ENCODE assay signal across 8 cellular contexts in the genomic region with DNA sequence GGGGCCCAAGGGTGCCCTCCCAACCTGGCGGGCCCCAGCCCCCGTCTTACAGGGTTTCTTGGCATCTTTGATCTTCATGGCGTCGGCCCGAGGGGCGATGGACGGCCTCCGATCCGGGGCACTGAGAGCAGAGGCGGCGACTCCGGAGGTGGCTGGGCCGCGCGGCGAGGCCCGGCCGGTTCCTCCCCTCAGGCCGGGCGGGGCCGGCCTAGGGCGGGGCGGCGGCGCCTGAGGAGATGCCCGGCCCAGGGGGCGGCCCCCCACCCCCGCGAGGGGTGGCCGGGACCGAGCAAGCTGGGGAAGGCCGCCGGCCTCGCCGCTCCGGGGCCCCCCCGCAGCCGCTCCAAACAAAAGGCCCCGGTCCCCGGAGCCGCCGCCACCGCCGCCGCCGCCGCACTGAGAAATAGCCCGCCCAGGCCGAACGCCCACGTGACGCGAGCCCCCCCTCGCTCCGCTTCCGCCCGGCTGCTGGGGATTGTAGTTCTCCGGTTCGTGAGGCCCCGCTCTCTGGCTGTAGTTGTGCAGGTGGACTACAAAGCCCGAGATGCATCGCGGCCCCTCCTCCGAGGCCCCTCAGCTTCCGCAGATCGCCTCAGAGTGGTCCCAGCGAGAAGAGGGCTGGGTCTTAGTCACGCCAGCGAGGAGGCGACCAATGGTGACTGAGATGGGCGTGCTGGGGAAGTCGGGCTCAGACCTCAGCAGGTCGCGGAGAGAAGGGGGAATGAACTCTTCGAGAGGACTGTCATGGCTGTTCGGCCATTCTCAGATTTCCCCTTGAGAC. TPM values are rescaled to one million over a fixed set of nuclear protein-coding genes. Genes with fewer than 3 reads are reported as not detected.
DNase-seq lines count a peak whose midpoint lies in the region; ATAC-seq, FAIRE-seq and TF ChIP-seq lines count a peak whose summit lies in the region.

Gene PANK3, minus strand, starts transcription at position 163 of the 781 bp plus-strand sequence. Its CDS starts 85 bp downstream, at position 78.

- H4K5ac ChIP-seq in H1 (ENCODE audit: insufficient read length, low read depth, low read length) = peak within 1 kb of the TSS; percentile 61

- H3K4me3 ChIP-seq in NT2/D1 (ENCODE audit: insufficient read length, low read depth) (peak within 1 kb of the TSS; percentile 84), H1 (ENCODE audit: extremely low read depth in 1 of 4, insufficient read depth in 2 of 4, low read depth in 3 of 4, low read length in 4 of 4) (peak within 1 kb of the TSS; percentile 79 to 97 (median 88))

- peak within 1 kb of the TSS; percentile 82 for H2BK5ac ChIP-seq in H1 (ENCODE audit: low read depth, low read length)

- DNase-seq in COR-L47 (lab: John Stamatoyannopoulos, UW) = peak; percentile 98
- DNase-seq in HUDEP-2 (lab: John Stamatoyannopoulos, UW; ENCODE audit: unreplicated experiment in 76 of 76) = peak; percentile 48 to 98 (median 95)
- peak; percentile 95 for DNase-seq in NT2/D1 (ENCODE audit: low read depth, low spot score)
- peak; percentile 99 for DNase-seq in activated CD8-positive, alpha-beta memory T cell treated with anti-CD3 and anti-CD28 coated beads, Interleukin-2, amount 10 ng/mL, durations not matched to agents 7 days and 5 days
- peak; percentile 95 to 99 for DNase-seq in H1 (ENCODE audit: low read depth in 1 of 2, low spot score in 2 of 2)
- DNase-seq in memory B cell (ENCODE audit: low spot score in 2 of 2) = peak; percentile 92 to 97
- DNase-seq in stimulated activated CD8-positive, alpha-beta memory T cell treated with anti-CD3 and anti-CD28 coated beads, Interleukin-12 subunit alpha, Interleukin-12 subunit beta, amount 100 ng/mL, for 24 hours (ENCODE audit: extremely low read depth) = peak; percentile 93

- H3K79me1 ChIP-seq in H1 (ENCODE audit: low read depth, low read length) = no peaks in the 10 kb centered on the region; the same call in 1 of the 2 replicates

- peak within 1 kb of the TSS; percentile 0 for H2BK120ac ChIP-seq in H1 (replicated peaks; ENCODE audit: low read depth, low read length)

- peak within 1 kb of the TSS; percentile 89 for H3K4me3 Mint-ChIP-seq in activated CD8-positive, alpha-beta memory T cell treated with anti-CD3 and anti-CD28 coated beads, Interleukin-2, amount 10 ng/mL, durations not matched to agents 7 days and 5 days
- H3K4me3 Mint-ChIP-seq in memory B cell = peak within 1 kb of the TSS; percentile 87

- H3K18ac ChIP-seq in H1 (ENCODE audit: extremely low read depth, low read length) = peak within 1 kb of the TSS; percentile 83

- peak within 1 kb of the TSS; percentile 97; the same call in 1 of the 2 replicates for H4K8ac ChIP-seq in H1 (ENCODE audit: extremely low read depth, insufficient read depth, low read length)

- H3K23ac ChIP-seq in H1 (ENCODE audit: insufficient read length) = no peak within 1 kb of the TSS

- H3K56ac ChIP-seq in H1 (replicated peaks; ENCODE audit: insufficient read length, low read depth, low read length) = peak within 1 kb of the TSS; percentile 90

- H3K9ac ChIP-seq in NT2/D1 (ENCODE audit: insufficient read length, low read depth) (peak within 1 kb of the TSS; percentile 92), H1 (replicated peaks in 1 of 4; ENCODE audit: extremely low read depth in 1 of 4, low read depth in 3 of 4, low read length in 3 of 4) (peak within 1 kb of the TSS; percentile 82 to 93 (median 90))

- no peaks in the 10 kb centered on the region for H3K4me1 ChIP-seq in NT2/D1 (ENCODE audit: insufficient read depth, insufficient read length)
- peaks cover 0 to 9% (median 4%) of the 10 kb centered on the region in 4 experiments; a peak in 4 of 7 replicates for H3K4me1 ChIP-seq in H1 (replicated peaks in 1 of 4; ENCODE audit: control insufficient read depth in 3 of 4, insufficient read depth in 4 of 4, low read length in 3 of 4)

- peaks cover 38% of the 10 kb centered on the region for H3K4me1 Mint-ChIP-seq in activated CD8-positive, alpha-beta memory T cell treated with anti-CD3 and anti-CD28 coated beads, Interleukin-2, amount 10 ng/mL, durations not matched to agents 7 days and 5 days
- peaks cover 19% of the 10 kb centered on the region for H3K4me1 Mint-ChIP-seq in memory B cell

- no peak within 1 kb of the TSS; the same call in 1 of the 2 replicates for H2AK5ac ChIP-seq in H1 (ENCODE audit: low read depth, low read length)

- TF ChIP-seq EP300 in H1 (IDR thresholded peaks at IDR 0.05; ENCODE audit: borderline replicate concordance in 1 of 2, low read depth in 2 of 2, low read length in 2 of 2) = peak in 1 of 2 experiments; percentile 9; a peak in 1 of 3 replicates

- peaks cover 27 to 47% of the 10 kb centered on the region in 2 experiments for H3K79me2 ChIP-seq in H1 (ENCODE audit: control insufficient read depth in 1 of 2, insufficient read depth in 2 of 2, low read length in 2 of 2)

- peak within 1 kb of the TSS; percentile 86 for H3K27ac ChIP-seq in H1 (ENCODE audit: low read depth, low read length)

- H2BK12ac ChIP-seq in H1 (ENCODE audit: low read depth, low read length) = peak within 1 kb of the TSS; percentile 64; the same call in 1 of the 2 replicates

- peak within 1 kb of the TSS; percentile 96 for H3K27ac Mint-ChIP-seq in activated CD8-positive, alpha-beta memory T cell treated with anti-CD3 and anti-CD28 coated beads, Interleukin-2, amount 10 ng/mL, durations not matched to agents 7 days and 5 days
- peak within 1 kb of the TSS; percentile 89 for H3K27ac Mint-ChIP-seq in memory B cell

- no peak within 1 kb of the TSS for H2BK20ac ChIP-seq in H1 (ENCODE audit: low read length)

- H3K27me3 ChIP-seq in NT2/D1 (ENCODE audit: insufficient read depth, insufficient read length) (no peaks in the 10 kb centered on the region), H1 (replicated peaks in 1 of 4; ENCODE audit: control insufficient read depth in 3 of 4, extremely low read depth in 1 of 4, insufficient read depth in 3 of 4, low read length in 3 of 4) (no peaks in the 10 kb centered on the region)

- peak; percentile 86 to 92 for TF ChIP-seq POLR2A in H1 (IDR thresholded peaks at IDR 0.05; ENCODE audit: control extremely low read depth in 1 of 2, low read depth in 2 of 2, low read length in 2 of 2)

- FAIRE-seq in H1 (lab: Jason Lieb, UNC) = peak; percentile 75

- peak within 1 kb of the TSS; percentile 15 for H3K4ac ChIP-seq in H1 (replicated peaks; ENCODE audit: insufficient read length, low read depth, low read length)

- H3K9me3 ChIP-seq in NT2/D1 (ENCODE audit: insufficient read depth, low read length) (no peaks in the 10 kb centered on the region; the same call in 1 of the 2 replicates), H1 (ENCODE audit: insufficient read depth in 2 of 2, low read depth in 1 of 2, low read length in 1 of 2) (no peaks in the 10 kb centered on the region)

- POLR2A ChIA-PET in H1 (lab: Charles Lee; ENCODE audit: partially characterized antibody) = interaction anchor here (0.6 to 1.5 kb wide), 13 partner anchors 10 to 420 kb away, joined by 3 to 8 read pairs (median 3); no protein-coding TSS in a partner anchor

- CTCF ChIA-PET in activated CD8-positive, alpha-beta memory T cell treated with anti-CD3 and anti-CD28 coated beads, Interleukin-2, amount 10 ng/mL, durations not matched to agents 7 days and 5 days (lab: Charles Lee) = interaction anchor here (0.7 kb wide), 1 partner anchor 95 kb away, joined by 3 read pairs; no protein-coding TSS in a partner anchor
- CTCF ChIA-PET in H1 (lab: Charles Lee; ENCODE audit: partially characterized antibody) = interaction anchor here (0.6 to 1.8 kb wide), 4 partner anchors 13 to 1002 kb away, joined by 3 to 4 read pairs (median 4); no protein-coding TSS in a partner anchor

- peaks cover 10 to 11% of the 10 kb centered on the region in 2 experiments for H4K20me1 ChIP-seq in H1 (replicated peaks in 1 of 2; ENCODE audit: control insufficient read depth in 1 of 2, insufficient read depth in 2 of 2, low read length in 2 of 2)

- H3K4me2 ChIP-seq in H1 (ENCODE audit: insufficient read depth in 1 of 2, low read depth in 2 of 2, low read length in 2 of 2) = peak within 1 kb of the TSS; percentile 58 to 74

- WGBS in H1 (ENCODE audit: extremely low coverage in 1 of 2, insufficient coverage in 1 of 2, insufficient read length in 1 of 2, insufficient replicate concordance in 2 of 2, low coverage in 1 of 2, low lambda C conversion rate in 2 of 2, missing lambda C conversion rate in 1 of 2), 2 experiments = 0% methylated on average over 20 of the region's 76 CpGs; no CpG with 5 or more reads in 1 of the 2 experiments

- H3K9me3 Mint-ChIP-seq in activated CD8-positive, alpha-beta memory T cell treated with anti-CD3 and anti-CD28 coated beads, Interleukin-2, amount 10 ng/mL, durations not matched to agents 7 days and 5 days (ENCODE audit: low read depth) = peaks cover 2% of the 10 kb centered on the region
- no peaks in the 10 kb centered on the region for H3K9me3 Mint-ChIP-seq in memory B cell

- peaks cover 3% of the 10 kb centered on the region for H3K27me3 Mint-ChIP-seq in activated CD8-positive, alpha-beta memory T cell treated with anti-CD3 and anti-CD28 coated beads, Interleukin-2, amount 10 ng/mL, durations not matched to agents 7 days and 5 days
- H3K27me3 Mint-ChIP-seq in memory B cell = no peaks in the 10 kb centered on the region

- H3K14ac ChIP-seq in H1 (ENCODE audit: insufficient read length) = no peak within 1 kb of the TSS

- TF ChIP-seq RAD21 in H1 (IDR thresholded peaks at IDR 0.05 in 1 of 2, conservative IDR thresholded peaks at IDR 0.05 in 1 of 2; ENCODE audit: low read depth in 2 of 2, low read length in 2 of 2) = no peak

- peaks cover 15% of the 10 kb centered on the region for H3K36me3 ChIP-seq in NT2/D1 (ENCODE audit: insufficient read depth, insufficient read length, low read length)
- peaks cover 0 to 4% (median under 1%) of the 10 kb centered on the region in 4 experiments; a peak in 2 of 8 replicates for H3K36me3 ChIP-seq in H1 (ENCODE audit: control insufficient read depth in 2 of 4, insufficient read depth in 4 of 4, low read length in 3 of 4)

- H2BK15ac ChIP-seq in H1 (ENCODE audit: low read length) = 0 out of 2 replicates have a peak within 1 kb of the TSS, but pooled peaks have one; percentile 20

- H2AFZ ChIP-seq in H1 (ENCODE audit: low read length) = peak within 1 kb of the TSS; percentile 80

- H4K91ac ChIP-seq in H1 (replicated peaks; ENCODE audit: insufficient read length, low read length) = peak within 1 kb of the TSS; percentile 32

- ATAC-seq in GM21381 (IDR thresholded peaks at IDR 0.05; ENCODE audit: unreplicated experiment) = peak; percentile 91
- ATAC-seq in activated CD8-positive, alpha-beta memory T cell treated with anti-CD3 and anti-CD28 coated beads, Interleukin-2, amount 10 ng/mL, durations not matched to agents 7 days and 5 days = peak; percentile 97
- ATAC-seq in memory B cell (ENCODE audit: low read depth) = peak; percentile 91

- no peaks in the 10 kb centered on the region; the same call in 1 of the 2 replicates for H3K23me2 ChIP-seq in H1 (ENCODE audit: low read depth, low read length)

- peaks cover 20% of the 10 kb centered on the region for H3K36me3 Mint-ChIP-seq in activated CD8-positive, alpha-beta memory T cell treated with anti-CD3 and anti-CD28 coated beads, Interleukin-2, amount 10 ng/mL, durations not matched to agents 7 days and 5 days
- peaks cover 2% of the 10 kb centered on the region for H3K36me3 Mint-ChIP-seq in memory B cell

- TF ChIP-seq CTCF in H1 (IDR thresholded peaks at IDR 0.05; ENCODE audit: control extremely low read depth in 1 of 3, insufficient read depth in 1 of 3, low read depth in 1 of 3, low read length in 3 of 3) = no peak

RNA-seq across cellular contexts. Expression of gene PANK3, which starts in this region (rescaled TPM):
- total RNA-seq in activated CD8-positive, alpha-beta memory T cell treated with anti-CD3 and anti-CD28 coated beads, Interleukin-2, amount 10 ng/mL, durations not matched to agents 7 days and 5 days = 10 to 100 TPM; 47.9 to 55.7 TPM
- 101 and 103 TPM in 2 replicates for total RNA-seq in H1 (2021; fragmentation: NEBNext Ultra II Directional; extraction: Animal tissue kit (Norgen Biotek cat#: 25700))
- 5.8 and 8.6 TPM in 2 replicates for polyA plus RNA-seq in H1 (2011; rRNA removed)
- polyA plus RNA-seq in H1 (2011; cell fraction: cytosol; rRNA removed) = 16.1 TPM
- polyA plus RNA-seq in H1 (2011; cell fraction: nucleus; rRNA removed) = 6.3 TPM
- polyA plus RNA-seq in H1 (2012, experiment 1 of 2) = 14.6 to 55.8 TPM (median 30.0 TPM) in 4 replicates
- polyA plus RNA-seq in H1 (2012, experiment 2 of 2) = 1.3 TPM
- 23.5 TPM for polyA plus RNA-seq in H1 (2013, experiment 1 of 2)
- polyA plus RNA-seq in H1 (2013, experiment 2 of 2) = 22.3 TPM
- 23.7 and 35.7 TPM in 2 replicates for polyA minus RNA-seq in H1 (2011; rRNA and poly(A)+ RNA removed)
- 22.8 TPM for polyA minus RNA-seq in H1 (2011; cell fraction: cytosol; rRNA and poly(A)+ RNA removed)
- 29.8 TPM for polyA minus RNA-seq in H1 (2011; cell fraction: nucleus; rRNA and poly(A)+ RNA removed)

Comparison
In these comparisons a context has a peak if more than half of its experiments do, and no peak if none do; other contexts are left out.
1. Peak in every context shown above with its lines: DNase-seq, ATAC-seq, H3K4me3 ChIP-seq and H3K27ac ChIP-seq.